Comparison of ENCODE assay signal across 14 cellular contexts in the genomic region with DNA sequence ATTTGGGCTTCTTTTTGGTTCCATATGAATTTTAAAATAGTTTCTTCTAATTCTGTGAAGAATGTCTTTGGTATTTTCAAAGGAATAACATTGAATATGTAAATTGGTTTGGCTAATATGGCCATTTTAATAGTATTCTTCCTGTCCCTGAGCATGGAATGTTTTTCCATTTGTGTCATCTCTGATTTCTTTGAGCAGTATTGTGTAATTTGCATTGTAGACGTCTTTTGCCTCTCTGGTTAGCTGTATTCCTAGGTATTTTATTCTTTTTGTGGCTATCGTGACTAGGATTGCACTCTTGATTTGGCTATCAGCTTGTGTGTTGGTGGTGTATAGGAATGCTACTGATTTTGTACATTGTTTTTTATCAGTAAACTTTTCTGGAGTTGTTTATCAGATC.
DNase-seq lines count a peak whose midpoint lies in the region; TF ChIP-seq lines count a peak whose summit lies in the region.
"Had no signal": no experiment of that assay in that cellular context is flagged by ENCODE, and none has a peak within 500 bp of the region (broad histone marks: within the 10 kb centered on the region; RNA-seq: fewer than 3 reads in every experiment).

No MANE protein-coding gene starts in this region.

- H2AFZ ChIP-seq in smooth muscle cell (ENCODE audit: low read depth), result no peak overlapping the region

- peaks cover 3% of the 10 kb centered on the region for H3F3A ChIP-seq in smooth muscle cell (ENCODE audit: low read depth)

- H3K9me3 ChIP-seq in adipocyte (ENCODE audit: control insufficient read depth, low read length) (no peaks in the 10 kb centered on the region), smooth muscle cell (replicated peaks; ENCODE audit: low read depth) (no peaks in the 10 kb centered on the region)
- H3K9me3 ChIP-seq: Caco-2, HAP-1 had no signal

- DNase-seq in adipocyte (ENCODE audit: low read depth) (peak; percentile 14), astrocyte of the hippocampus (ENCODE audit: low read depth, low spot score) (peak; percentile 42), smooth muscle cell (lab: John Stamatoyannopoulos, UW; ENCODE audit: unreplicated experiment) (no peak), COLO829 (ENCODE audit: low spot score) (no peak), OCI-M2 (lab: John Stamatoyannopoulos, UW; ENCODE audit: unreplicated experiment) (no peak), NK-92 (lab: John Stamatoyannopoulos, UW; ENCODE audit: unreplicated experiment) (no peak)
- DNase-seq: C1 segment of cervical spinal cord; Caco-2; CD4-positive, alpha-beta memory T cell; DMS153; DND-41; GOT3; HFFc6 had no signal

- H4K20me1 ChIP-seq in smooth muscle cell (ENCODE audit: low read depth), result no peaks in the 10 kb centered on the region

- no peak overlapping the region for H3K4me3 ChIP-seq in adipocyte (ENCODE audit: low read length)
- H3K4me3 ChIP-seq in smooth muscle cell, result no peak overlapping the region
- H3K4me3 ChIP-seq: HAP-1 had no signal

- H3K4me2 ChIP-seq in smooth muscle cell, result peak overlapping the region; percentile 4

- no peaks in the 10 kb centered on the region for H3K27me3 ChIP-seq in adipocyte (replicated peaks; ENCODE audit: control insufficient read depth, insufficient read depth, low read length)
- no peaks in the 10 kb centered on the region for H3K27me3 ChIP-seq in smooth muscle cell (ENCODE audit: low read depth)

- H3K27ac ChIP-seq in smooth muscle cell (ENCODE audit: low read depth), result peak overlapping the region; percentile 72

- no peaks in the 10 kb centered on the region for H3K4me1 ChIP-seq in adipocyte (ENCODE audit: control insufficient read depth, insufficient read depth, low read length)
- no peaks in the 10 kb centered on the region for H3K4me1 ChIP-seq in smooth muscle cell (ENCODE audit: low read depth)
- H3K4me1 ChIP-seq: Caco-2, HAP-1 had no signal

- 34% methylated on average over 2 of the region's 2 CpGs for WGBS in smooth muscle cell (ENCODE audit: low lambda C conversion rate)

- H3K36me3 ChIP-seq in adipocyte (ENCODE audit: control insufficient read depth, insufficient read depth, low read length, severe bottlenecking) (no peaks in the 10 kb centered on the region), smooth muscle cell (ENCODE audit: low read depth) (no peaks in the 10 kb centered on the region)
- H3K36me3 ChIP-seq: HAP-1 had no signal

- H3K9ac ChIP-seq in adipocyte (ENCODE audit: low read length), result no peak overlapping the region
- H3K9ac ChIP-seq in smooth muscle cell (ENCODE audit: low read depth), result no peak overlapping the region

- TF ChIP-seq CTCF in smooth muscle cell (IDR thresholded peaks at IDR 0.05; ENCODE audit: borderline replicate concordance, insufficient read depth, poor library complexity, severe bottlenecking), result no peak

- no peaks in the 10 kb centered on the region for H3K79me2 ChIP-seq in smooth muscle cell (ENCODE audit: low read depth)

Comparison
In these comparisons a context has a peak if more than half of its experiments do, and no peak if none do; other contexts are left out.
1. DNase-seq: peak in adipocyte (single experiment) and astrocyte of the hippocampus (single experiment); none in smooth muscle cell (single experiment), COLO829 (single experiment), OCI-M2 (single experiment) and NK-92 (single experiment).